8 cellular contexts compared by ENCODE assay signal in genomic region chr2:19902272-19902730, GRCh38. TPM values are rescaled to one million over a fixed set of nuclear protein-coding genes. Genes with fewer than 3 reads are reported as not detected.
DNase-seq lines count a peak whose midpoint lies in the region; ATAC-seq, FAIRE-seq and TF ChIP-seq lines count a peak whose summit lies in the region.

No MANE protein-coding gene starts in this region.

- POLR2A ChIA-PET in GM10248 (lab: Yijun Ruan, JAX) = interaction anchor here (0.6 kb wide), 1 partner anchor 83 kb away, joined by 4 read pairs; no protein-coding TSS in a partner anchor

- H3K4me3 ChIP-seq in OCI-LY1 (ENCODE audit: low read depth, low read length, poor library complexity, severe bottlenecking) = peak overlapping the region; percentile 95
- H3K4me3 ChIP-seq in muscle layer of colon (ENCODE audit: low read depth in 1 of 2, low read length in 2 of 2) = peak overlapping the region; percentile 75 to 79

- H3K4me1 Mint-ChIP-seq in dendritic cell treated with granulocyte-macrophage colony-stimulating factor and Interleukin-4, amounts not matched to agents 40 ng/mL and 50 ng/mL, for 4 days (ENCODE audit: low read depth) = peaks cover 31% of the 10 kb centered on the region

- no peak for TF ChIP-seq CTCF in GM10248 (IDR thresholded peaks at IDR 0.05; ENCODE audit: control extremely low read depth, extremely low read depth, low read depth, missing control alignments)
- no peak for TF ChIP-seq CTCF in OCI-LY1 (IDR thresholded peaks at IDR 0.05; ENCODE audit: low read length)

- DNase-seq in GM10248 (ENCODE audit: extremely low spot score) = peak; percentile 15
- DNase-seq in GM12892 (ENCODE audit: insufficient read length) = no peak

- no peaks in the 10 kb centered on the region for H3F3A ChIP-seq in OCI-LY1 (ENCODE audit: insufficient read depth, low read length)

- peak overlapping the region; percentile 72 for H2AFZ ChIP-seq in OCI-LY1 (ENCODE audit: low read length)

- H3K9me3 Mint-ChIP-seq in dendritic cell treated with granulocyte-macrophage colony-stimulating factor and Interleukin-4, amounts not matched to agents 40 ng/mL and 50 ng/mL, for 4 days = no peaks in the 10 kb centered on the region

- H3K36me3 ChIP-seq in OCI-LY1 (ENCODE audit: insufficient read depth, low read length) (no peaks in the 10 kb centered on the region; the same call in none of the 2 replicates), muscle layer of colon (ENCODE audit: insufficient read depth, low read length) (no peaks in the 10 kb centered on the region)

- peak overlapping the region; percentile 87 for H3K27ac ChIP-seq in OCI-LY1 (ENCODE audit: low read depth, low read length, poor library complexity, severe bottlenecking)
- peak overlapping the region; percentile 89 for H3K27ac ChIP-seq in muscle layer of colon (ENCODE audit: low read depth, low read length)

- intact Hi-C loops in dendritic cell treated with granulocyte-macrophage colony-stimulating factor and Interleukin-4, amounts not matched to agents 40 ng/mL and 50 ng/mL, for 4 days (cut with micrococcal nuclease) = loop anchor here (2.0 to 5.0 kb wide), 4 partner anchors 90 to 920 kb away; partner anchors contain the start of genes LDAH and WDR35

- H3K79me2 ChIP-seq in OCI-LY1 (ENCODE audit: insufficient read depth, low read length) = peaks cover 32% of the 10 kb centered on the region

- H3K9me3 ChIP-seq in OCI-LY1 (ENCODE audit: low read length) (no peaks in the 10 kb centered on the region), muscle layer of colon (ENCODE audit: low read length) (no peaks in the 10 kb centered on the region)

- no peak for ATAC-seq in HG03469 (IDR thresholded peaks at IDR 0.05; ENCODE audit: unreplicated experiment)
- ATAC-seq in GM18511 (IDR thresholded peaks at IDR 0.05; ENCODE audit: unreplicated experiment) = no peak
- no peak for ATAC-seq in GM21619 (IDR thresholded peaks at IDR 0.05; ENCODE audit: unreplicated experiment)

- TF ChIP-seq POLR2A in GM12892 (IDR thresholded peaks at IDR 0.05; ENCODE audit: low read depth, low read length) = no peak

- H3K4me1 ChIP-seq in OCI-LY1 (ENCODE audit: insufficient read depth, low read length, severe bottlenecking) (peaks cover 42% of the 10 kb centered on the region), muscle layer of colon (ENCODE audit: insufficient read depth, low read length) (peaks cover 32% of the 10 kb centered on the region)

- no peak for FAIRE-seq in GM12892 (lab: Jason Lieb, UNC)

- H3K4me3 Mint-ChIP-seq in dendritic cell treated with granulocyte-macrophage colony-stimulating factor and Interleukin-4, amounts not matched to agents 40 ng/mL and 50 ng/mL, for 4 days = peak overlapping the region; percentile 90

- H3K27me3 Mint-ChIP-seq in dendritic cell treated with granulocyte-macrophage colony-stimulating factor and Interleukin-4, amounts not matched to agents 40 ng/mL and 50 ng/mL, for 4 days = peaks cover 6% of the 10 kb centered on the region

- H3K9ac ChIP-seq in OCI-LY1 (ENCODE audit: low read length) = peak overlapping the region; percentile 90
- peak overlapping the region; percentile 77 for H3K9ac ChIP-seq in muscle layer of colon (ENCODE audit: low read length)

- no peaks in the 10 kb centered on the region for H3K9me2 ChIP-seq in OCI-LY1 (ENCODE audit: low read depth, low read length)

- H3K4me2 ChIP-seq in OCI-LY1 (ENCODE audit: low read length) = peak overlapping the region; percentile 82

- peaks cover 22% of the 10 kb centered on the region for H3K36me3 Mint-ChIP-seq in dendritic cell treated with granulocyte-macrophage colony-stimulating factor and Interleukin-4, amounts not matched to agents 40 ng/mL and 50 ng/mL, for 4 days (ENCODE audit: low read depth)

- H3K27ac Mint-ChIP-seq in dendritic cell treated with granulocyte-macrophage colony-stimulating factor and Interleukin-4, amounts not matched to agents 40 ng/mL and 50 ng/mL, for 4 days = peak overlapping the region; percentile 98

- H3K27me3 ChIP-seq in OCI-LY1 (ENCODE audit: insufficient read depth, low read length) (no peaks in the 10 kb centered on the region; the same call in 1 of the 2 replicates), muscle layer of colon (ENCODE audit: control insufficient read depth in 1 of 2, insufficient read depth in 2 of 2, low read length in 2 of 2) (no peaks in the 10 kb centered on the region)

- CTCF ChIA-PET in GM10248 (lab: Yijun Ruan, JAX) = interaction anchor here (1.0 kb wide), 1 partner anchor 12 kb away, joined by 3 read pairs; no protein-coding TSS in a partner anchor

- no peaks in the 10 kb centered on the region for H4K20me1 ChIP-seq in OCI-LY1 (ENCODE audit: insufficient read depth, low read length)

RNA-seq across cellular contexts. Expression of gene TTC32, which starts 0.5 kb away (rescaled TPM):
- 18.7 TPM for polyA plus RNA-seq in GM12892 (2012; ENCODE audit: missing spikeins)
